Comparison of ENCODE assay signal across 24 cellular contexts in genomic region chr2:135076556-135076955, GRCh38. TPM values are rescaled to one million over a fixed set of nuclear protein-coding genes. Genes with fewer than 3 reads are reported as not detected.
DNase-seq lines count a peak whose midpoint lies in the region; ATAC-seq, FAIRE-seq and TF ChIP-seq lines count a peak whose summit lies in the region.
"Had no signal": no experiment of that assay in that cellular context is flagged by ENCODE, and none has a peak within 500 bp of the region (broad histone marks: within the 10 kb centered on the region; RNA-seq: fewer than 3 reads in every experiment).

No MANE protein-coding gene starts in this region.

- H3K56ac ChIP-seq in IMR-90 (ENCODE audit: extremely low read depth, insufficient read depth, low read length): no peak overlapping the region

- H3K4me2 ChIP-seq in IMR-90 (ENCODE audit: low read depth, low read length) (no peak overlapping the region), K562 (ENCODE audit: insufficient read depth, low read length) (no peak overlapping the region)
- H3K4me2 ChIP-seq: BLaER1 had no signal

- H4K91ac ChIP-seq in IMR-90 (ENCODE audit: insufficient read depth, low read depth, low read length): no peak overlapping the region

- no peak overlapping the region for H2BK120ac ChIP-seq in IMR-90 (ENCODE audit: low read depth, low read length)

- TF ChIP-seq CTCF in HEK293 (tag by site-specific recombination; IDR thresholded peaks at IDR 0.05) (no peak), IMR-90 (conservative IDR thresholded peaks at IDR 0.05; ENCODE audit: low read depth, low read length) (no peak), K562 (IDR thresholded peaks at IDR 0.05 in 2 of 3, conservative IDR thresholded peaks at IDR 0.05 in 1 of 3; ENCODE audit: insufficient read depth in 2 of 3, low read depth in 1 of 3, low read length in 3 of 3) (no peak)

- H3K36me3 ChIP-seq in HEK293 (ENCODE audit: control insufficient read depth in 2 of 2, insufficient read depth in 1 of 2, low read length in 2 of 2) (peaks cover 3 to 16% of the 10 kb centered on the region in 2 experiments; a peak in 2 of 3 replicates), IMR-90 (ENCODE audit: control insufficient read depth, insufficient read depth, low read length) (peaks cover 11% of the 10 kb centered on the region), K562 (ENCODE audit: control insufficient read depth, insufficient read depth, low read length) (peaks cover 5% of the 10 kb centered on the region; the same call in 1 of the 3 replicates)
- H3K36me3 ChIP-seq: BE2C had no signal

- no peak overlapping the region for H4K8ac ChIP-seq in IMR-90 (ENCODE audit: low read depth in 2 of 2, low read length in 2 of 2)

- no peak overlapping the region for H3K4me3 ChIP-seq in HEK293 (ENCODE audit: low read depth, low read length)
- no peak overlapping the region for H3K4me3 ChIP-seq in IMR-90 (ENCODE audit: insufficient read depth, low read depth, low read length)
- no peak overlapping the region for H3K4me3 ChIP-seq in K562
- H3K4me3 ChIP-seq: BLaER1 had no signal

- no CpG with 5 or more reads among the region's 2 CpGs for WGBS in IMR-90 (ENCODE audit: extremely low coverage in 2 of 2, insufficient read length in 1 of 2), 2 experiments
- 100% methylated on average over 2 of the region's 2 CpGs for WGBS in K562 (ENCODE audit: insufficient coverage, low coverage, missing lambda C conversion rate)

- TF ChIP-seq EP300 in K562 (IDR thresholded peaks at IDR 0.05; ENCODE audit: low read length): no peak

- H3K23ac ChIP-seq in IMR-90 (ENCODE audit: low read depth, low read length): no peak overlapping the region

- POLR2A ChIA-PET in HEK293 (lab: Yijun Ruan, JAX): no interaction called here
- POLR2A ChIA-PET in IMR-90 (lab: Charles Lee; ENCODE audit: unreplicated experiment): no interaction called here
- POLR2A ChIA-PET in K562 (lab: Yijun Ruan, JAX): no interaction called here

- H3K9me1 ChIP-seq in IMR-90 (ENCODE audit: insufficient read depth, low read length): 0 out of 2 replicates have a peak, but pooled peaks cover 2% of the 10 kb centered on the region
- no peaks in the 10 kb centered on the region for H3K9me1 ChIP-seq in K562 (ENCODE audit: control insufficient read depth, insufficient read depth, low read length)

- H3K79me2 ChIP-seq in K562 (ENCODE audit: control insufficient read depth, insufficient read depth, low read length): peaks cover 27% of the 10 kb centered on the region; the same call in 2 of the 3 replicates

- ATAC-seq in IMR-90 (ENCODE audit: low read depth) (no peak), K562 (no peak)

- CTCF ChIA-PET in HEK293 (lab: Yijun Ruan, JAX): interaction anchor here (0.6 kb wide), 1 partner anchor 32 kb away, joined by 4 read pairs; no protein-coding TSS in a partner anchor
- CTCF ChIA-PET in IMR-90 (lab: Yijun Ruan, JAX): no interaction called here
- CTCF ChIA-PET in K562 (lab: Yijun Ruan, JAX; ENCODE audit: low intra/inter-chr PET ratio): no interaction called here

- H2AK9ac ChIP-seq in IMR-90 (replicated peaks; ENCODE audit: low read depth, low read length, poor library complexity): no peak overlapping the region

- no peak for FAIRE-seq in K562 (lab: Jason Lieb, UNC)
- FAIRE-seq: A204.1, D721Med, G401.6, GM12891 had no signal

- no peak overlapping the region for H2BK20ac ChIP-seq in IMR-90 (ENCODE audit: low read depth, low read length)

- no peak overlapping the region for H3K9ac ChIP-seq in IMR-90 (ENCODE audit: low read depth, low read length)
- H3K9ac ChIP-seq in K562 (ENCODE audit: insufficient read depth in 1 of 2, low read depth in 2 of 2, low read length in 2 of 2): no peak overlapping the region
- H3K9ac ChIP-seq: BLaER1 had no signal

- TF ChIP-seq POLR2A in IMR-90 (IDR thresholded peaks at IDR 0.05; ENCODE audit: low read depth, low read length) (no peak), K562 (conservative IDR thresholded peaks at IDR 0.05) (no peak)

- peaks cover 33 to 49% of the 10 kb centered on the region in 2 experiments for H3K79me1 ChIP-seq in IMR-90 (ENCODE audit: low read depth in 1 of 2, low read length in 2 of 2)

- H3K9me3 ChIP-seq in HEK293 (ENCODE audit: control insufficient read depth, insufficient read depth, low read depth, low read length) (no peaks in the 10 kb centered on the region), IMR-90 (ENCODE audit: control insufficient read depth, insufficient read depth, low read length) (peaks cover 10% of the 10 kb centered on the region), K562 (replicated peaks; ENCODE audit: control insufficient read depth, insufficient read depth, low read depth, low read length) (no peaks in the 10 kb centered on the region; the same call in 1 of the 2 replicates)
- H3K9me3 ChIP-seq: BE2C had no signal

- H3K27me3 ChIP-seq in IMR-90 (ENCODE audit: control insufficient read depth, insufficient read depth, low read length) (no peaks in the 10 kb centered on the region), K562 (ENCODE audit: control insufficient read depth in 2 of 2, insufficient read depth in 2 of 2, low read length in 2 of 2) (no peaks in the 10 kb centered on the region)
- H3K27me3 ChIP-seq: BE2C, BLaER1 had no signal

- H4K20me1 ChIP-seq in IMR-90 (ENCODE audit: insufficient read depth, low read length): peaks cover 5% of the 10 kb centered on the region; the same call in 1 of the 2 replicates
- H4K20me1 ChIP-seq in K562 (replicated peaks; ENCODE audit: control insufficient read depth, insufficient read depth, low read length): no peaks in the 10 kb centered on the region; the same call in 1 of the 2 replicates
- H4K20me1 ChIP-seq: BLaER1 had no signal

- no peak overlapping the region for H3K14ac ChIP-seq in IMR-90 (replicated peaks; ENCODE audit: low read depth, low read length)

- intact Hi-C loops in IMR-90 (cut with micrococcal nuclease) (no loop called here), K562 (cut with micrococcal nuclease) (no loop called here)

- in situ Hi-C loops in IMR-90 (cut with MboI; ENCODE audit: low sequenced_read_pairs): no loop called here
- in situ Hi-C loops in K562 (cut with MboI): no loop called here

- H3K4ac ChIP-seq in IMR-90 (ENCODE audit: low read depth, low read length): no peak overlapping the region

- H3K4me1 ChIP-seq in HEK293 (ENCODE audit: control insufficient read depth, insufficient read depth, low read length) (no peaks in the 10 kb centered on the region), IMR-90 (ENCODE audit: control insufficient read depth, insufficient read depth, low read length) (no peaks in the 10 kb centered on the region), K562 (replicated peaks in 1 of 2; ENCODE audit: control insufficient read depth in 2 of 2, insufficient read depth in 2 of 2, low read length in 2 of 2) (no peaks in the 10 kb centered on the region)
- H3K4me1 ChIP-seq: BE2C, BLaER1, Caco-2 had no signal

- DNase-seq in IMR-90: no peak
- DNase-seq in K562 (ENCODE audit: extremely low read depth in 1 of 4, low spot score in 3 of 4): no peak
- no peak for DNase-seq in activated CD4-positive, alpha-beta T cell treated with anti-CD3 and anti-CD28 coated beads for 48 hours
- DNase-seq in COLO829 (ENCODE audit: low spot score): no peak
- DNase-seq: 8988T; ACHN; BE2C; C1 segment of cervical spinal cord; Caco-2; Calu3; CD4-positive, alpha-beta memory T cell; CD4-positive, CD25-positive, alpha-beta regulatory T cell; CD8-positive, alpha-beta memory T cell; DMS79 treated with DMSO at 0.1 percent for 48 hours; GF-D8 had no signal

- H2AFZ ChIP-seq in IMR-90 (replicated peaks; ENCODE audit: low read length, poor library complexity) (no peak overlapping the region), K562 (ENCODE audit: low read depth, low read length) (no peak overlapping the region)

- no peak overlapping the region for H2BK5ac ChIP-seq in IMR-90 (ENCODE audit: low read depth, low read length, poor library complexity, severe bottlenecking)

- H2AK5ac ChIP-seq in IMR-90 (ENCODE audit: low read depth, low read length): no peak overlapping the region

- H3K18ac ChIP-seq in IMR-90 (ENCODE audit: low read depth, low read length): no peak overlapping the region

- H2BK15ac ChIP-seq in IMR-90 (ENCODE audit: low read depth, low read length): no peak overlapping the region

- H4K5ac ChIP-seq in IMR-90 (ENCODE audit: low read depth, low read length): no peak overlapping the region

- TF ChIP-seq RAD21 in IMR-90 (IDR thresholded peaks at IDR 0.05; ENCODE audit: low read length) (no peak), K562 (CRISPR knock-in tag; conservative IDR thresholded peaks at IDR 0.05 in 1 of 2, IDR thresholded peaks at IDR 0.05 in 1 of 2) (no peak)

- BruUV-seq in IMR-90 (replicated peaks; lab: Mats Ljungman, UMichigan) (no TSS peak), K562 (replicated peaks; lab: Mats Ljungman, UMichigan) (no TSS peak)

- H3K27ac ChIP-seq in HEK293 (ENCODE audit: extremely low read depth, low read depth, low read length) (no peak overlapping the region), IMR-90 (ENCODE audit: insufficient read depth, low read length) (no peak overlapping the region), K562 (ENCODE audit: extremely low read depth, low read depth, low read length) (no peak overlapping the region)
- H3K27ac ChIP-seq: BLaER1 had no signal

- dilution Hi-C loops in IMR-90 (cut with HindIII; ENCODE audit: low sequenced_read_pairs, unreplicated experiment): no loop called here

RNA-seq across cellular contexts. Expression of gene RAB3GAP1, which starts 24.5 kb away (rescaled TPM):
- total RNA-seq in IMR-90 (2012; rRNA removed) (65.8 and 85.5 TPM in 2 replicates), K562 (2014; rRNA removed) (23.6 and 28.1 TPM in 2 replicates), K562 (2014; rRNA removed; fragmentation: Illumina TruSeq; extraction: Trizol) (48.6 and 56.6 TPM in 2 replicates), K562 (2015; rRNA removed; fragmentation: Illumina TruSeq; extraction: Trizol) (38.0 and 40.7 TPM in 2 replicates), K562 (2021) (33.0 and 35.0 TPM in 2 replicates)
- polyA plus RNA-seq in IMR-90 (2012; rRNA removed) (16.2 and 21.2 TPM in 2 replicates), K562 (2011; rRNA removed) (19.1 and 25.0 TPM in 2 replicates), K562 (2014; fragmentation: Illumina TruSeq; extraction: Trizol) (32.9 and 38.0 TPM in 2 replicates), K562 (2014; fragmentation: Nextera tagmentation; extraction: Ambion mirVana) (10 to 100 TPM; 15.5 to 35.6 TPM), K562 (2014; rRNA removed) (24.4 and 27.3 TPM in 2 replicates)
- polyA plus RNA-seq in IMR-90 (2012; cell fraction: cytosol; rRNA removed): 5.0 and 10.4 TPM in 2 replicates
- polyA plus RNA-seq in IMR-90 (2012; cell fraction: nucleus; rRNA removed; ENCODE audit: low replicate concordance): 5.1 and 25.2 TPM in 2 replicates
- 46.1 and 127 TPM in 2 replicates for total RNA-seq in K562 (2011; cell fraction: chromatin; rRNA removed; ENCODE audit: low replicate concordance)
- 17.7 and 24.5 TPM in 2 replicates for total RNA-seq in K562 (2011; cell fraction: nucleolus; rRNA removed)
- 49.3 and 67.2 TPM in 2 replicates for total RNA-seq in K562 (2011; cell fraction: nucleoplasm; rRNA removed)
- polyA plus RNA-seq in K562 (2011; cell fraction: cytosol; rRNA removed): 7.2 and 17.3 TPM in 2 replicates
- 14.1 and 18.3 TPM in 2 replicates for polyA plus RNA-seq in K562 (2011; cell fraction: nucleus; rRNA removed)
- polyA plus RNA-seq in K562 (2012): 28.3 and 38.9 TPM in 2 replicates
- 66.9 and 67.5 TPM in 2 replicates for polyA minus RNA-seq in K562 (2011; rRNA and poly(A)+ RNA removed)
- polyA minus RNA-seq in K562 (2011; cell fraction: cytosol; rRNA and poly(A)+ RNA removed): 23.8 and 28.3 TPM in 2 replicates
- polyA minus RNA-seq in K562 (2011; cell fraction: nucleus; rRNA and poly(A)+ RNA removed): 18.6 and 30.9 TPM in 2 replicates

RNA-seq across cellular contexts. Expression of gene MAP3K19, which starts 29.3 kb away (rescaled TPM):
- not detected in 2 replicates for total RNA-seq in IMR-90 (2012; rRNA removed)
- not detected in 2 replicates for polyA plus RNA-seq in IMR-90 (2012; rRNA removed)
- not detected in 2 replicates for polyA plus RNA-seq in IMR-90 (2012; cell fraction: cytosol; rRNA removed)
- polyA plus RNA-seq in IMR-90 (2012; cell fraction: nucleus; rRNA removed; ENCODE audit: low replicate concordance): not detected in 2 replicates
- total RNA-seq in K562 (2011; cell fraction: chromatin; rRNA removed; ENCODE audit: low replicate concordance): not detected in 2 replicates
- total RNA-seq in K562 (2011; cell fraction: nucleolus; rRNA removed): not detected in 2 replicates
- total RNA-seq in K562 (2011; cell fraction: nucleoplasm; rRNA removed): not detected in 2 replicates
- not detected in 2 replicates for total RNA-seq in K562 (2014; rRNA removed)
- total RNA-seq in K562 (2014; rRNA removed; fragmentation: Illumina TruSeq; extraction: Trizol): not detected in 2 replicates
- not detected in 2 replicates for total RNA-seq in K562 (2015; rRNA removed; fragmentation: Illumina TruSeq; extraction: Trizol)
- not detected in 2 replicates for total RNA-seq in K562 (2021)
- not detected in 2 replicates for polyA plus RNA-seq in K562 (2011; rRNA removed)
- not detected in 2 replicates for polyA plus RNA-seq in K562 (2011; cell fraction: cytosol; rRNA removed)
- polyA plus RNA-seq in K562 (2011; cell fraction: nucleus; rRNA removed): not detected in 2 replicates
- polyA plus RNA-seq in K562 (2012): not detected in 2 replicates
- polyA plus RNA-seq in K562 (2014; fragmentation: Illumina TruSeq; extraction: Trizol): not detected in 2 replicates
- not detected for polyA plus RNA-seq in K562 (2014; fragmentation: Nextera tagmentation; extraction: Ambion mirVana)
- 0.29 TPM in 1 of 2 replicates, not detected in the other for polyA plus RNA-seq in K562 (2014; rRNA removed)
- not detected in 2 replicates for polyA minus RNA-seq in K562 (2011; rRNA and poly(A)+ RNA removed)
- polyA minus RNA-seq in K562 (2011; cell fraction: cytosol; rRNA and poly(A)+ RNA removed): not detected in 2 replicates
- not detected in 2 replicates for polyA minus RNA-seq in K562 (2011; cell fraction: nucleus; rRNA and poly(A)+ RNA removed)
- total RNA-seq: A673; Caco-2; Calu3; CD4-positive, alpha-beta memory T cell; CD4-positive, CD25-positive, alpha-beta regulatory T cell; CD8-positive, alpha-beta memory T cell had no signal
- polyA plus RNA-seq: AG04450; CD14-positive monocyte; CD4-positive, alpha-beta memory T cell; CD4-positive, CD25-positive, alpha-beta regulatory T cell; CD8-positive, alpha-beta memory T cell had no signal

Comparison
In these comparisons a context has a peak if more than half of its experiments do, and no peak if none do; other contexts are left out.
1. Of the 44 proteins assayed by ChIP-seq in both K562 and HEK293: peak only in K562: none; only in HEK293: none; in both: ZNF146; in neither: 43.